In the genomic region with DNA sequence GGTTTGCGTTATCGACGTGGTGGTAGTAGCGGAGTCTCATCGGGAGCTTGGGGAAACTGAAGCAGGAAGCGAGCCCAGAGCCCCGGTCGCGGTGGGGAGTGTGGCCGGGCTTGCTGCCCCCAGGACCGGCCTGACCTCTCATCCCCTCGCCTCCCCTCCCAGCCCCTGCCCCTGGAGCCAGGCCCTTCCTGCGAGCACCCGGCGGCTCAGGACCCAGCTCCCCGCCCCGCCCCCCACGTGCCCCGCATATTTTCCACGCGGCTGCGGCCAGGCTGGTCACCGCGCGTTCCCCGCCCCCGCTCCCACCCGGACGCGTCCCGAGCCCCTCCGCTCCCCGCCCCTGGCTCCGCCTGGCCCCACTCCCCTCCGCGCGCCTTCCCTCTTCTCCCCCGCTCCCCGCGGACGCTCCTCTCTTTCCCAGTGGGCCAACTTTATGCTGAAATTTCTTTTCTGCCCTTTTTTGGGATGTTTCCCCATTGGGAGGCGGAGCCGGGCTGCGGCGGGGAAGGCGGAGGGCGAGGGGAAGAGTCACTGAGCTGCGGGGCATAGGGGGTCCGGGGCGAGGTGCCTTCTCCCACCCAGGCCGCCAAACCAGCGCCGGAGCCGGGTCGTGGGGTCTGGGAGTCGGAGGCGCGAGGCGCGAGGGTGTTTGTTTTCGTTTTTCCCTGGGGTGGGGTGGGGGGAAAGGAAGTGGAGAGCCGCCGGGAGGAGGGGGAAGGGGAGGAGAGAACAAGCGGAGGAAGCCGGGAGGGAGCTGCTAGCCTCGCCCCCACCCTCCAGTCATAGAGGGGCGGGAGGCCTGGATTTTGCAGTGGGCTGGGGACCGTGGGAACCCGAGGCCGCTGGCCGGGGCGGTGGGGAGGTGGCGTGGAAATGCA, we compare ENCODE assay signal across 8 cellular contexts. TPM values are rescaled to one million over a fixed set of nuclear protein-coding genes. Genes with fewer than 3 reads are reported as not detected.
DNase-seq lines count a peak whose midpoint lies in the region; ATAC-seq, FAIRE-seq and TF ChIP-seq lines count a peak whose summit lies in the region.

No MANE protein-coding gene starts in this region.

- no peaks in the 10 kb centered on the region for H3K36me3 Mint-ChIP-seq in activated naive CD4-positive, alpha-beta T cell treated with anti-CD3 and anti-CD28 coated beads, Interleukin-2, amount 50 U/mL, for 72 hours
- peaks cover 12% of the 10 kb centered on the region for H3K36me3 Mint-ChIP-seq in nephron progenitor cell (ENCODE audit: low read depth)

- no TSS peak for BruUV-seq in OCI-LY7 (replicated peaks; lab: Mats Ljungman, UMichigan)

- peaks cover 42% of the 10 kb centered on the region for H3K79me2 ChIP-seq in ACC112 (ENCODE audit: control insufficient read depth, insufficient read depth, low read length, unreplicated experiment)
- H3K79me2 ChIP-seq in OCI-LY7 (ENCODE audit: insufficient read depth, low read depth, low read length) = no peaks in the 10 kb centered on the region

- H3K9me3 Mint-ChIP-seq in activated naive CD4-positive, alpha-beta T cell treated with anti-CD3 and anti-CD28 coated beads, Interleukin-2, amount 50 U/mL, for 72 hours = no peaks in the 10 kb centered on the region
- H3K9me3 Mint-ChIP-seq in nephron progenitor cell = no peaks in the 10 kb centered on the region

- no peak for FAIRE-seq in GM12892 (lab: Jason Lieb, UNC)
- FAIRE-seq in frontal cortex (lab: Jason Lieb, UNC) = no peak

- no peaks in the 10 kb centered on the region for H4K20me1 ChIP-seq in OCI-LY7 (ENCODE audit: insufficient read depth, low read length)

- peak overlapping the region; percentile 0 to 85 for H3K27ac Mint-ChIP-seq in activated naive CD4-positive, alpha-beta T cell treated with anti-CD3 and anti-CD28 coated beads, Interleukin-2, amount 50 U/mL, for 72 hours
- no peak overlapping the region for H3K27ac Mint-ChIP-seq in nephron progenitor cell

- H3K27me3 Mint-ChIP-seq in nephron progenitor cell (ENCODE audit: low read depth, poor library complexity) = no peaks in the 10 kb centered on the region

- H3K4me1 ChIP-seq in ACC112 (ENCODE audit: control insufficient read depth, insufficient read depth, low read length, unreplicated experiment) (peaks cover 30% of the 10 kb centered on the region), OCI-LY7 (ENCODE audit: insufficient read depth, low read length, poor library complexity, severe bottlenecking) (peaks cover 46% of the 10 kb centered on the region), urinary bladder (ENCODE audit: insufficient read depth) (no peaks in the 10 kb centered on the region)

- peak; percentile 62 for DNase-seq in GM12892 (ENCODE audit: insufficient read length)
- no peak for DNase-seq in OCI-LY7 (ENCODE audit: low spot score)
- DNase-seq in activated naive CD4-positive, alpha-beta T cell treated with anti-CD3 and anti-CD28 coated beads, Interleukin-2, amount 50 U/mL, for 72 hours (ENCODE audit: low spot score in 2 of 2) = peak in 1 of 2 donors; percentile 16
- peak; percentile 70 to 74 for DNase-seq in frontal cortex (ENCODE audit: low spot score in 2 of 2)
- DNase-seq in nephron progenitor cell = peak; percentile 77

- peak overlapping the region; percentile 71 for H2AFZ ChIP-seq in ACC112 (ENCODE audit: low read length, unreplicated experiment)
- peak overlapping the region; percentile 65 for H2AFZ ChIP-seq in OCI-LY7 (ENCODE audit: low read length)

- no peak for TF ChIP-seq POLR2A in GM12892 (IDR thresholded peaks at IDR 0.05; ENCODE audit: low read depth, low read length)

- intact Hi-C loops in OCI-LY7 (cut with micrococcal nuclease; ENCODE audit: unreplicated experiment) = no loop called here

- TF ChIP-seq CTCF in OCI-LY7 (conservative IDR thresholded peaks at IDR 0.05; ENCODE audit: low read length) (no peak), nephron progenitor cell (IDR thresholded peaks at IDR 0.05) (no peak)

- peak overlapping the region; percentile 98 for H3K4me3 ChIP-seq in ACC112 (ENCODE audit: low read depth, low read length)
- peak overlapping the region; percentile 54 for H3K4me3 ChIP-seq in OCI-LY7 (ENCODE audit: low read depth, low read length, poor library complexity, severe bottlenecking)
- peak overlapping the region; percentile 64 for H3K4me3 ChIP-seq in urinary bladder (ENCODE audit: low read depth, low read length)

- no peaks in the 10 kb centered on the region for H3K9me2 ChIP-seq in OCI-LY7 (ENCODE audit: insufficient read depth, low read length)

- H3K36me3 ChIP-seq in ACC112 (ENCODE audit: insufficient read depth, low read length) = peaks cover 18% of the 10 kb centered on the region; the same call in 1 of the 2 replicates
- peaks cover 3% of the 10 kb centered on the region for H3K36me3 ChIP-seq in OCI-LY7 (ENCODE audit: insufficient read depth, low read length)
- no peaks in the 10 kb centered on the region for H3K36me3 ChIP-seq in urinary bladder (ENCODE audit: insufficient read depth)

- H3K9me3 ChIP-seq in OCI-LY7 (ENCODE audit: low read length) = no peaks in the 10 kb centered on the region

- POLR2A ChIA-PET in OCI-LY7 (lab: Charles Lee) = interaction anchor here (0.6 to 1.4 kb wide), 5 partner anchors 10 to 38 kb away, joined by 3 to 6 read pairs (median 5); a partner anchor contains a TSS

- no peaks in the 10 kb centered on the region for H3K27me3 ChIP-seq in ACC112 (ENCODE audit: insufficient read depth, low read length)

- WGBS in urinary bladder = under 1% methylated on average over 73 of the region's 73 CpGs

- H3K4me1 Mint-ChIP-seq in nephron progenitor cell = peaks cover 48% of the 10 kb centered on the region

- H3K4me2 ChIP-seq in OCI-LY7 (ENCODE audit: low read length) = peak overlapping the region; percentile 66

- ATAC-seq in activated naive CD4-positive, alpha-beta T cell treated with anti-CD3 and anti-CD28 coated beads, Interleukin-2, amount 50 U/mL, for 72 hours = peak; percentile 21 to 54
- no peak for ATAC-seq in HG03521 (IDR thresholded peaks at IDR 0.05; ENCODE audit: unreplicated experiment)

- peak overlapping the region; percentile 91 for H3K27ac ChIP-seq in ACC112 (ENCODE audit: low read depth, low read length)
- no peak overlapping the region for H3K27ac ChIP-seq in OCI-LY7 (ENCODE audit: low read depth, low read length, poor library complexity, severe bottlenecking)
- peak overlapping the region; percentile 93 for H3K27ac ChIP-seq in urinary bladder (ENCODE audit: low read depth)

- peak overlapping the region; percentile 85 for H3K4me3 Mint-ChIP-seq in nephron progenitor cell

- CTCF ChIA-PET in OCI-LY7 (lab: Charles Lee; ENCODE audit: unreplicated experiment) = no interaction called here

RNA-seq across cellular contexts. Expression of a gene that starts 1.0 kb away (rescaled TPM):
- polyA plus RNA-seq in GM12892 (2012; ENCODE audit: missing spikeins) = 3.6 TPM
- total RNA-seq in OCI-LY7 (2014; rRNA removed; shearing (Covaris generic)) = 0.44 TPM in 1 of 2 replicates, not detected in the other
- total RNA-seq in OCI-LY7 (2022) (2.5 and 3.8 TPM in 2 replicates), frontal cortex (11.0 TPM), urinary bladder (907 TPM)
- total RNA-seq in activated naive CD4-positive, alpha-beta T cell treated with anti-CD3 and anti-CD28 coated beads, Interleukin-2, amount 50 U/mL, for 72 hours = 1 to 10 TPM; 5.2 to 9.3 TPM
- polyA plus RNA-seq in urinary bladder = 7,869 TPM

RNA-seq across cellular contexts. Expression of a gene that starts 17.0 kb away (rescaled TPM):
- 2.0 TPM for polyA plus RNA-seq in GM12892 (2012; ENCODE audit: missing spikeins)
- total RNA-seq in OCI-LY7 (2014; rRNA removed; shearing (Covaris generic)) = 0.10 and 0.16 TPM in 2 replicates
- not detected in 2 replicates for total RNA-seq in OCI-LY7 (2022)
- 1 to 10 TPM in 1 of 2 donors, under 1 TPM in 1; 0.73 to 1.1 TPM for total RNA-seq in activated naive CD4-positive, alpha-beta T cell treated with anti-CD3 and anti-CD28 coated beads, Interleukin-2, amount 50 U/mL, for 72 hours
- 0.82 TPM for total RNA-seq in frontal cortex
- total RNA-seq in urinary bladder = 0.37 TPM
- 1.8 TPM for polyA plus RNA-seq in urinary bladder

RNA-seq across cellular contexts. Expression of a gene that starts 25.7 kb away (rescaled TPM):
- 8.6 TPM for polyA plus RNA-seq in GM12892 (2012; ENCODE audit: missing spikeins)
- 22.7 and 30.8 TPM in 2 replicates for total RNA-seq in OCI-LY7 (2014; rRNA removed; shearing (Covaris generic))
- total RNA-seq in OCI-LY7 (2022) = 48.1 and 53.6 TPM in 2 replicates
- total RNA-seq in activated naive CD4-positive, alpha-beta T cell treated with anti-CD3 and anti-CD28 coated beads, Interleukin-2, amount 50 U/mL, for 72 hours = 10 to 100 TPM; 21.6 to 22.8 TPM
- 0.41 TPM for total RNA-seq in frontal cortex
- 4.7 TPM for total RNA-seq in urinary bladder
- polyA plus RNA-seq in urinary bladder = 1.1 TPM

RNA-seq across cellular contexts. Expression of a gene that starts 32.6 kb away (rescaled TPM):
- 12.7 TPM for polyA plus RNA-seq in GM12892 (2012; ENCODE audit: missing spikeins)
- 16.5 and 20.3 TPM in 2 replicates for total RNA-seq in OCI-LY7 (2014; rRNA removed; shearing (Covaris generic))
- total RNA-seq in OCI-LY7 (2022) (10.0 and 11.4 TPM in 2 replicates), frontal cortex (10.6 TPM), urinary bladder (10.7 TPM)
- 10 to 100 TPM; 10.2 to 24.4 TPM for total RNA-seq in activated naive CD4-positive, alpha-beta T cell treated with anti-CD3 and anti-CD28 coated beads, Interleukin-2, amount 50 U/mL, for 72 hours
- 71.5 TPM for polyA plus RNA-seq in urinary bladder

RNA-seq across cellular contexts. Expression of a gene that starts 32.9 kb away (rescaled TPM):
- polyA plus RNA-seq in GM12892 (2012; ENCODE audit: missing spikeins) = not detected
- total RNA-seq in OCI-LY7 (2014; rRNA removed; shearing (Covaris generic)) = 21,739 and 26,575 TPM in 2 replicates
- total RNA-seq in OCI-LY7 (2022) = 4,033 and 12,624 TPM in 2 replicates
- total RNA-seq in activated naive CD4-positive, alpha-beta T cell treated with anti-CD3 and anti-CD28 coated beads, Interleukin-2, amount 50 U/mL, for 72 hours = 1,000 to 10,000 TPM; 3,566 to 7,483 TPM
- total RNA-seq in frontal cortex = 133,388 TPM
- 99,097 TPM for total RNA-seq in urinary bladder
- polyA plus RNA-seq in urinary bladder = not detected

Comparison
In these comparisons a context has a peak if more than half of its experiments do, and no peak if none do; other contexts are left out.
1. RNA of a gene that starts 1.0 kb away (total RNA-seq): 907 TPM in urinary bladder (single experiment); 11.0 TPM in frontal cortex (single experiment), 5.2 to 9.3 TPM in activated naive CD4-positive, alpha-beta T cell treated with anti-CD3 and anti-CD28 coated beads, Interleukin-2, amount 50 U/mL, for 72 hours and 0.44 to 3.8 TPM in OCI-LY7; every median in the first group is over 10 times any median in the second.
2. Peak in every context shown above with its lines, with median percentiles within 50 percentile points of each other: H3K4me3 ChIP-seq.